In genomic region chr7:97671571-97671970, GRCh38 we compare ENCODE assay signal across 30 cellular contexts.
"Had no signal": no experiment of that assay in that cellular context is flagged by ENCODE, and none has a peak within 500 bp of the region (broad histone marks: within the 10 kb centered on the region; RNA-seq: fewer than 3 reads in every experiment).

No MANE protein-coding gene starts in this region.

- H3K9me3 ChIP-seq: adrenal gland, body of pancreas, esophagus squamous epithelium had no signal

- H3K4me3 ChIP-seq: adrenal gland, body of pancreas, coronary artery, dorsolateral prefrontal cortex, esophagus squamous epithelium had no signal

- H3K4me3 Mint-ChIP-seq: activated CD4-positive, alpha-beta memory T cell treated with anti-CD3 and anti-CD28 coated beads for 36 hours; activated CD4-positive, alpha-beta T cell treated with anti-CD3 and anti-CD28 coated beads for 36 hours; activated CD4-positive, alpha-beta T cell treated with anti-CD3 and anti-CD28 coated beads, Interleukin-2, amount 10 ng/mL, durations not matched to agents 24 days and 14 days; activated CD8-positive, alpha-beta memory T cell treated with anti-CD3 and anti-CD28 coated beads, Interleukin-2, amount 10 ng/mL, durations not matched to agents 7 days and 5 days; activated CD8-positive, alpha-beta T cell treated with anti-CD3 and anti-CD28 coated beads, Interleukin-2, amount 10 ng/mL, durations not matched to agents 7 days and 5 days; activated naive CD4-positive, alpha-beta T cell treated with anti-CD3 and anti-CD28 coated beads for 36 hours; activated naive CD4-positive, alpha-beta T cell treated with anti-CD3 and anti-CD28 coated beads, Interleukin-2, amount 50 U/mL, for 24 hours; activated naive CD8-positive, alpha-beta T cell treated with anti-CD3 and anti-CD28 coated beads for 36 hours; activated naive CD8-positive, alpha-beta T cell treated with anti-CD3 and anti-CD28 coated beads, Interleukin-2, amount 50 U/mL, for 24 hours; activated T-helper 1 cell treated with anti-CD3 and anti-CD28 coated beads, Interleukin-12 subunit alpha, Interleukin-12 subunit beta, Interleukin-2, Interleukin-4 antibody, amounts not matched to agents 30 ng/mL and 10 ng/mL and 1 ng/mL, durations not matched to agents 14 hours and 24 hours and 36 hours; central memory CD8-positive, alpha-beta T cell; dendritic cell treated with granulocyte-macrophage colony-stimulating factor and Interleukin-4, amounts not matched to agents 40 ng/mL and 50 ng/mL, for 4 days; endodermal cell had no signal

- H3K27ac ChIP-seq: adrenal gland, body of pancreas, coronary artery, dorsolateral prefrontal cortex, esophagus squamous epithelium had no signal

- H3K27me3 Mint-ChIP-seq: dendritic cell treated with granulocyte-macrophage colony-stimulating factor and Interleukin-4, amounts not matched to agents 40 ng/mL and 50 ng/mL, for 4 days had no signal

- DNase-seq: activated CD4-positive, alpha-beta memory T cell treated with anti-CD3 and anti-CD28 coated beads for 36 hours; activated CD4-positive, alpha-beta T cell treated with anti-CD3 and anti-CD28 coated beads for 36 hours; activated CD4-positive, alpha-beta T cell treated with anti-CD3 and anti-CD28 coated beads, Interleukin-2, amount 10 ng/mL, durations not matched to agents 24 days and 14 days; activated CD4-positive, CD25-positive, alpha-beta regulatory T cell; activated CD4-positive, CD25-positive, alpha-beta regulatory T cell treated with anti-CD3 and anti-CD28 coated beads, Interleukin-2, amount 50 U/mL, for 72 hours; activated CD8-positive, alpha-beta memory T cell treated with anti-CD3 and anti-CD28 coated beads, Interleukin-2, amount 10 ng/mL, durations not matched to agents 7 days and 5 days; activated CD8-positive, alpha-beta memory T cell treated with anti-CD3 and anti-CD28 coated beads, Interleukin-2, amount 50 U/mL, for 4 hours; activated CD8-positive, alpha-beta T cell treated with anti-CD3 and anti-CD28 coated beads, Interleukin-2, amount 10 ng/mL, durations not matched to agents 7 days and 5 days; activated effector memory CD4-positive, alpha-beta T cell treated with anti-CD3 and anti-CD28 coated beads, Interleukin-2, amount 50 U/mL, for 16 hours; activated naive CD4-positive, alpha-beta T cell treated with anti-CD3 and anti-CD28 coated beads for 36 hours; activated naive CD8-positive, alpha-beta T cell treated with anti-CD3 and anti-CD28 coated beads for 36 hours; activated naive CD8-positive, alpha-beta T cell treated with anti-CD3 and anti-CD28 coated beads, Interleukin-2, amount 50 U/mL, for 24 hours; activated T-cell treated with anti-CD3 and anti-CD28 coated beads, Interleukin-2, amount 50 U/mL, for 1 hour; activated T-cell treated with anti-CD3 and anti-CD28 coated beads, Interleukin-2, amount 50 U/mL, for 48 hours; adrenal gland; amygdala; aorta; body of pancreas; dorsolateral prefrontal cortex; effector memory CD4-positive, alpha-beta T cell; endodermal cell; esophagus squamous epithelium; head of caudate nucleus; T-helper 2 cell had no signal

- H3K27ac Mint-ChIP-seq: activated CD4-positive, alpha-beta memory T cell treated with anti-CD3 and anti-CD28 coated beads for 36 hours; activated CD4-positive, alpha-beta T cell treated with anti-CD3 and anti-CD28 coated beads for 36 hours; activated CD4-positive, alpha-beta T cell treated with anti-CD3 and anti-CD28 coated beads, Interleukin-2, amount 10 ng/mL, durations not matched to agents 24 days and 14 days; activated CD8-positive, alpha-beta memory T cell treated with anti-CD3 and anti-CD28 coated beads, Interleukin-2, amount 10 ng/mL, durations not matched to agents 7 days and 5 days; activated CD8-positive, alpha-beta T cell treated with anti-CD3 and anti-CD28 coated beads, Interleukin-2, amount 10 ng/mL, durations not matched to agents 7 days and 5 days; activated naive CD4-positive, alpha-beta T cell treated with anti-CD3 and anti-CD28 coated beads for 36 hours; activated naive CD4-positive, alpha-beta T cell treated with anti-CD3 and anti-CD28 coated beads, Interleukin-2, amount 50 U/mL, for 24 hours; activated naive CD8-positive, alpha-beta T cell treated with anti-CD3 and anti-CD28 coated beads for 36 hours; activated naive CD8-positive, alpha-beta T cell treated with anti-CD3 and anti-CD28 coated beads, Interleukin-2, amount 50 U/mL, for 24 hours; activated T-helper 1 cell treated with anti-CD3 and anti-CD28 coated beads, Interleukin-12 subunit alpha, Interleukin-12 subunit beta, Interleukin-2, Interleukin-4 antibody, amounts not matched to agents 30 ng/mL and 10 ng/mL and 1 ng/mL, durations not matched to agents 14 hours and 24 hours and 36 hours; activated T-helper 2 cell treated with anti-CD3 and anti-CD28 coated beads, Interferon-gamma antibody, Interleukin-2, Interleukin-4, amounts not matched to agents 10 μg/mL and 5 μg/mL and 100 μg/mL, durations not matched to agents 14 hours and 24 hours and 36 hours; dendritic cell treated with granulocyte-macrophage colony-stimulating factor and Interleukin-4, amounts not matched to agents 40 ng/mL and 50 ng/mL, for 4 days; endodermal cell had no signal

- H3K27me3 ChIP-seq: adrenal gland, body of pancreas, esophagus squamous epithelium had no signal

- H3K36me3 Mint-ChIP-seq: activated CD4-positive, alpha-beta memory T cell treated with anti-CD3 and anti-CD28 coated beads for 36 hours; activated CD8-positive, alpha-beta memory T cell treated with anti-CD3 and anti-CD28 coated beads, Interleukin-2, amount 10 ng/mL, durations not matched to agents 7 days and 5 days; activated naive CD4-positive, alpha-beta T cell treated with anti-CD3 and anti-CD28 coated beads, Interleukin-2, amount 50 U/mL, for 24 hours; activated naive CD8-positive, alpha-beta T cell treated with anti-CD3 and anti-CD28 coated beads for 36 hours had no signal

- H3K9me3 Mint-ChIP-seq: activated CD4-positive, alpha-beta memory T cell treated with anti-CD3 and anti-CD28 coated beads for 36 hours; activated CD4-positive, alpha-beta T cell treated with anti-CD3 and anti-CD28 coated beads, Interleukin-2, amount 10 ng/mL, durations not matched to agents 24 days and 14 days; activated naive CD4-positive, alpha-beta T cell treated with anti-CD3 and anti-CD28 coated beads for 36 hours; activated naive CD4-positive, alpha-beta T cell treated with anti-CD3 and anti-CD28 coated beads, Interleukin-2, amount 50 U/mL, for 24 hours; activated naive CD8-positive, alpha-beta T cell treated with anti-CD3 and anti-CD28 coated beads for 36 hours; activated naive CD8-positive, alpha-beta T cell treated with anti-CD3 and anti-CD28 coated beads, Interleukin-2, amount 50 U/mL, for 24 hours; activated T-helper 1 cell treated with anti-CD3 and anti-CD28 coated beads, Interleukin-12 subunit alpha, Interleukin-12 subunit beta, Interleukin-2, Interleukin-4 antibody, amounts not matched to agents 30 ng/mL and 10 ng/mL and 1 ng/mL, durations not matched to agents 14 hours and 24 hours and 36 hours; activated T-helper 2 cell treated with anti-CD3 and anti-CD28 coated beads, Interferon-gamma antibody, Interleukin-2, Interleukin-4, amounts not matched to agents 10 μg/mL and 5 μg/mL and 100 μg/mL, durations not matched to agents 14 hours and 24 hours and 36 hours; central memory CD8-positive, alpha-beta T cell; dendritic cell treated with granulocyte-macrophage colony-stimulating factor and Interleukin-4, amounts not matched to agents 40 ng/mL and 50 ng/mL, for 4 days; endodermal cell had no signal

- H3K36me3 ChIP-seq: adrenal gland, esophagus squamous epithelium had no signal

- ATAC-seq: activated CD4-positive, alpha-beta T cell treated with anti-CD3 and anti-CD28 coated beads for 36 hours; activated CD8-positive, alpha-beta memory T cell treated with anti-CD3 and anti-CD28 coated beads, Interleukin-2, amount 10 ng/mL, durations not matched to agents 7 days and 5 days; activated CD8-positive, alpha-beta T cell treated with anti-CD3 and anti-CD28 coated beads, Interleukin-2, amount 10 ng/mL, durations not matched to agents 7 days and 5 days; activated naive CD8-positive, alpha-beta T cell treated with anti-CD3 and anti-CD28 coated beads, Interleukin-2, amount 50 U/mL, for 24 hours; body of pancreas had no signal

- H3K4me1 ChIP-seq: adrenal gland, body of pancreas, esophagus squamous epithelium had no signal

- H3K4me1 Mint-ChIP-seq: activated CD4-positive, alpha-beta T cell treated with anti-CD3 and anti-CD28 coated beads for 36 hours; activated CD4-positive, alpha-beta T cell treated with anti-CD3 and anti-CD28 coated beads, Interleukin-2, amount 10 ng/mL, durations not matched to agents 24 days and 14 days; activated CD8-positive, alpha-beta memory T cell treated with anti-CD3 and anti-CD28 coated beads, Interleukin-2, amount 10 ng/mL, durations not matched to agents 7 days and 5 days; activated naive CD4-positive, alpha-beta T cell treated with anti-CD3 and anti-CD28 coated beads, Interleukin-2, amount 50 U/mL, for 24 hours; activated naive CD8-positive, alpha-beta T cell treated with anti-CD3 and anti-CD28 coated beads for 36 hours; activated naive CD8-positive, alpha-beta T cell treated with anti-CD3 and anti-CD28 coated beads, Interleukin-2, amount 50 U/mL, for 24 hours; central memory CD8-positive, alpha-beta T cell; endodermal cell had no signal
